17 cellular contexts compared by ENCODE assay signal in the genomic region with DNA sequence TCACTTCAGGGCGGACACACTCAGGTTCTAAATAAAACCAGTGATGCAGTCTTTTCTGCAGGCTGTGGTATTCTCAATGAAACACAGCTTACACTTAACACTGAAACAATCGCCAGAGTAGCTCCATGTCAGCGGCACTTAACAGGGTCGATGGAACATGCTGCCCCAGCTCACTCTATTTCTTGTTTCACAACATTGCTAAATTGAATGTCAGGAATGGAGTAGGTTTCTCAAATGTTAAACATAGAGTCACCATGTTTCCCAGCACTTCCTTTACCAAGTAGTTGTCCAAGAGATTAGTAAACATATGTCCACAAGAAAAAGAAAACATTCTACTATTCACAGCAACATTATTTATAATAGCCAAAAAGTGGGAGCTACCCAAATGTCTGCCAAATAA.
DNase-seq lines count a peak whose midpoint lies in the region; ATAC-seq and TF ChIP-seq lines count a peak whose summit lies in the region.
"Had no signal": no experiment of that assay in that cellular context is flagged by ENCODE, and none has a peak within 500 bp of the region (broad histone marks: within the 10 kb centered on the region; RNA-seq: fewer than 3 reads in every experiment).

No MANE protein-coding gene starts in this region.

- no peaks in the 10 kb centered on the region for H3K36me3 ChIP-seq in IMR-90 (ENCODE audit: control insufficient read depth, insufficient read depth, low read length)
- H3K36me3 ChIP-seq in fibroblast of lung (ENCODE audit: control insufficient read depth, insufficient read depth, low read length), result no peaks in the 10 kb centered on the region
- no peaks in the 10 kb centered on the region for H3K36me3 ChIP-seq in psoas muscle (ENCODE audit: insufficient read depth in 1 of 2, low read depth in 1 of 2)
- H3K36me3 ChIP-seq: BLaER1, HAP-1 had no signal

- no peak overlapping the region for H2AK9ac ChIP-seq in IMR-90 (replicated peaks; ENCODE audit: low read depth, low read length, poor library complexity)

- no peak overlapping the region for H3K4me3 ChIP-seq in IMR-90 (ENCODE audit: insufficient read depth, low read depth, low read length)
- no peak overlapping the region for H3K4me3 ChIP-seq in fibroblast of lung (replicated peaks in 1 of 4; ENCODE audit: control extremely low read depth in 1 of 4, insufficient read depth in 1 of 4, low read depth in 3 of 4, low read length in 4 of 4)
- H3K4me3 ChIP-seq in psoas muscle, result no peak overlapping the region
- H3K4me3 ChIP-seq: BLaER1, GM12878, HAP-1 had no signal

- H3K79me1 ChIP-seq in IMR-90 (ENCODE audit: low read depth in 1 of 2, low read length in 2 of 2), result no peaks in the 10 kb centered on the region

- peak overlapping the region; percentile 18 for H2BK5ac ChIP-seq in IMR-90 (ENCODE audit: low read depth, low read length, poor library complexity, severe bottlenecking)

- H3K18ac ChIP-seq in IMR-90 (ENCODE audit: low read depth, low read length), result no peak overlapping the region

- H3K9me3 ChIP-seq in IMR-90 (ENCODE audit: control insufficient read depth, insufficient read depth, low read length) (peaks cover 2% of the 10 kb centered on the region; the same call in 1 of the 2 replicates), fibroblast of lung (ENCODE audit: control insufficient read depth, insufficient read depth, low read depth, low read length) (no peaks in the 10 kb centered on the region), psoas muscle (no peaks in the 10 kb centered on the region)
- H3K9me3 ChIP-seq: BLaER1, HAP-1 had no signal

- ATAC-seq in IMR-90 (ENCODE audit: low read depth) (peak; percentile 67), GM21381 (IDR thresholded peaks at IDR 0.05; ENCODE audit: unreplicated experiment) (no peak), psoas muscle (no peak)
- ATAC-seq: GM12878 had no signal

- in situ Hi-C loops in IMR-90 (cut with MboI; ENCODE audit: low sequenced_read_pairs), result no loop called here

- DNase-seq in AG08396 (ENCODE audit: low spot score) (peak; percentile 5), IMR-90 (peak; percentile 23), fibroblast of lung (ENCODE audit: low read depth in 2 of 2) (peak in 1 of 2 donors; percentile 65), NCI-H2196 treated with DMSO at 0.1 percent for 48 hours (lab: John Stamatoyannopoulos, UW; ENCODE audit: unreplicated experiment) (no peak), psoas muscle (no peak)
- DNase-seq: CD4-positive, alpha-beta T cell; CD8-positive, alpha-beta memory T cell; DMS 273 treated with DMSO at 0.1 percent for 48 hours; DMS79; EL; GDM1; GOT3; HFFc6 had no signal

- H3K9ac ChIP-seq in IMR-90 (ENCODE audit: low read depth, low read length) (no peak overlapping the region), fibroblast of lung (ENCODE audit: insufficient read depth, low read length) (no peak overlapping the region)
- H3K9ac ChIP-seq: BLaER1 had no signal

- H3K14ac ChIP-seq in IMR-90 (replicated peaks; ENCODE audit: low read depth, low read length), result no peak overlapping the region

- TF ChIP-seq CTCF in IMR-90 (conservative IDR thresholded peaks at IDR 0.05; ENCODE audit: low read depth, low read length), result no peak
- no peak for TF ChIP-seq CTCF in fibroblast of lung (conservative IDR thresholded peaks at IDR 0.05 in 1 of 2, IDR thresholded peaks at IDR 0.05 in 1 of 2; ENCODE audit: low read depth in 1 of 2, low read length in 2 of 2)
- no peak for TF ChIP-seq CTCF in psoas muscle (IDR thresholded peaks at IDR 0.05)

- H3K4me1 ChIP-seq in IMR-90 (ENCODE audit: control insufficient read depth, insufficient read depth, low read length) (0 out of 2 replicates have a peak, but pooled peaks cover 2% of the 10 kb centered on the region), fibroblast of lung (ENCODE audit: control insufficient read depth, extremely low read depth, insufficient read depth, low read length) (peaks cover 3% of the 10 kb centered on the region), psoas muscle (no peaks in the 10 kb centered on the region)
- H3K4me1 ChIP-seq: BLaER1, HAP-1 had no signal

- H3K27me3 ChIP-seq in IMR-90 (ENCODE audit: control insufficient read depth, insufficient read depth, low read length), result no peaks in the 10 kb centered on the region
- no peaks in the 10 kb centered on the region for H3K27me3 ChIP-seq in fibroblast of lung (ENCODE audit: control insufficient read depth, insufficient read depth, low read length)
- no peaks in the 10 kb centered on the region for H3K27me3 ChIP-seq in psoas muscle (ENCODE audit: insufficient read depth in 3 of 3, low read length in 2 of 3)
- H3K27me3 ChIP-seq: BLaER1 had no signal

- no peak overlapping the region for H3K4ac ChIP-seq in IMR-90 (ENCODE audit: low read depth, low read length)

- H2BK20ac ChIP-seq in IMR-90 (ENCODE audit: low read depth, low read length), result peak overlapping the region; percentile 17; the same call in 1 of the 2 replicates

- H3K4me2 ChIP-seq in IMR-90 (ENCODE audit: low read depth, low read length) (peak overlapping the region; percentile 47), fibroblast of lung (ENCODE audit: extremely low read depth, insufficient read depth, low read length) (peak overlapping the region; percentile 7)
- H3K4me2 ChIP-seq: BLaER1 had no signal

- WGBS in IMR-90 (ENCODE audit: extremely low coverage in 2 of 2, insufficient read length in 1 of 2), 2 experiments, result 80% methylated on average over 1 of the region's 4 CpGs; no CpG with 5 or more reads in 1 of the 2 experiments
- WGBS in psoas muscle, 3 donors, result 82 to 92% (median 85%) methylated on average over 4 of the region's 4 CpGs

- H3K79me2 ChIP-seq in fibroblast of lung (ENCODE audit: control insufficient read depth, insufficient read depth, low read length), result no peaks in the 10 kb centered on the region

- TF ChIP-seq RAD21 in IMR-90 (IDR thresholded peaks at IDR 0.05; ENCODE audit: low read length), result no peak

- peak overlapping the region; percentile 22; the same call in 1 of the 2 replicates for H3K23ac ChIP-seq in IMR-90 (ENCODE audit: low read depth, low read length)

- H2BK15ac ChIP-seq in IMR-90 (ENCODE audit: low read depth, low read length), result no peak overlapping the region

- no peak overlapping the region; the same call in 1 of the 2 replicates for H3K27ac ChIP-seq in IMR-90 (ENCODE audit: insufficient read depth, low read length)
- no peak overlapping the region for H3K27ac ChIP-seq in fibroblast of lung (ENCODE audit: insufficient read depth, low read length)
- H3K27ac ChIP-seq in psoas muscle, result no peak overlapping the region
- H3K27ac ChIP-seq: BLaER1 had no signal

- TF ChIP-seq POLR2A in IMR-90 (IDR thresholded peaks at IDR 0.05; ENCODE audit: low read depth, low read length), result no peak

- CTCF ChIA-PET in IMR-90 (lab: Yijun Ruan, JAX), result interaction anchor here (0.6 kb wide), 1 partner anchor 51 kb away, joined by 4 read pairs; no protein-coding TSS in a partner anchor

- dilution Hi-C loops in IMR-90 (cut with HindIII; ENCODE audit: low sequenced_read_pairs, unreplicated experiment), result no loop called here

- POLR2A ChIA-PET in IMR-90 (lab: Charles Lee; ENCODE audit: unreplicated experiment), result no interaction called here

- peak overlapping the region in 1 of 2 experiments; percentile 24; a peak in 1 of 4 replicates for H4K8ac ChIP-seq in IMR-90 (ENCODE audit: low read depth in 2 of 2, low read length in 2 of 2)

- intact Hi-C loops in IMR-90 (cut with micrococcal nuclease), result no loop called here
- intact Hi-C loops in psoas muscle (cut with DNase I), result no loop called here

- H2BK120ac ChIP-seq in IMR-90 (ENCODE audit: low read depth, low read length), result peak overlapping the region; percentile 54

- peak overlapping the region; percentile 3; the same call in 1 of the 2 replicates for H4K91ac ChIP-seq in IMR-90 (ENCODE audit: insufficient read depth, low read depth, low read length)

- H2AK5ac ChIP-seq in IMR-90 (ENCODE audit: low read depth, low read length), result no peak overlapping the region

- H2AFZ ChIP-seq in IMR-90 (replicated peaks; ENCODE audit: low read length, poor library complexity) (peak overlapping the region; percentile 73), fibroblast of lung (ENCODE audit: low read length) (peak overlapping the region; percentile 4)

- H4K5ac ChIP-seq in IMR-90 (ENCODE audit: low read depth, low read length), result no peak overlapping the region

- no peaks in the 10 kb centered on the region for H4K20me1 ChIP-seq in IMR-90 (ENCODE audit: insufficient read depth, low read length)
- H4K20me1 ChIP-seq in fibroblast of lung (ENCODE audit: control insufficient read depth, extremely low read depth, insufficient read depth, low read length), result no peaks in the 10 kb centered on the region
- H4K20me1 ChIP-seq: BLaER1 had no signal

- no TSS peak for BruUV-seq in IMR-90 (replicated peaks; lab: Mats Ljungman, UMichigan)

- H3K9me1 ChIP-seq in IMR-90 (ENCODE audit: insufficient read depth, low read length), result no peaks in the 10 kb centered on the region

- H3K56ac ChIP-seq in IMR-90 (ENCODE audit: extremely low read depth, insufficient read depth, low read length), result no peak overlapping the region

TF ChIP-seq in IMR-90, 13 proteins besides CTCF, POLR2A, EP300 and RAD21 (continues in another document):
- no peak for TF ChIP-seq RFX5 (IDR thresholded peaks at IDR 0.05; ENCODE audit: low read depth, low read length)
- TF ChIP-seq MAZ (IDR thresholded peaks at IDR 0.05; ENCODE audit: borderline replicate concordance, low read depth, low read length), result no peak
- no peak for TF ChIP-seq BHLHE40 (IDR thresholded peaks at IDR 0.05; ENCODE audit: low read depth, low read length)
- TF ChIP-seq MAFK (IDR thresholded peaks at IDR 0.05; ENCODE audit: low read depth, low read length), result no peak
- no peak for TF ChIP-seq RCOR1 (IDR thresholded peaks at IDR 0.05; ENCODE audit: insufficient replicate concordance, low read length)
- TF ChIP-seq CEBPB (IDR thresholded peaks at IDR 0.05; ENCODE audit: low read depth, low read length), result no peak
- TF ChIP-seq SMC3 (IDR thresholded peaks at IDR 0.05; ENCODE audit: low read depth, low read length), result no peak
- TF ChIP-seq, protein P1, sequence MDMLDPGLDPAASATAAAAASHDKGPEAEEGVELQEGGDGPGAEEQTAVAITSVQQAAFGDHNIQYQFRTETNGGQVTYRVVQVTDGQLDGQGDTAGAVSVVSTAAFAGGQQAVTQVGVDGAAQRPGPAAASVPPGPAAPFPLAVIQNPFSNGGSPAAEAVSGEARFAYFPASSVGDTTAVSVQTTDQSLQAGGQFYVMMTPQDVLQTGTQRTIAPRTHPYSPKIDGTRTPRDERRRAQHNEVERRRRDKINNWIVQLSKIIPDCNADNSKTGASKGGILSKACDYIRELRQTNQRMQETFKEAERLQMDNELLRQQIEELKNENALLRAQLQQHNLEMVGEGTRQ (IDR thresholded peaks at IDR 0.05; ENCODE audit: low read depth, low read length), result no peak
- TF ChIP-seq MXI1 (IDR thresholded peaks at IDR 0.05; ENCODE audit: borderline replicate concordance, low read depth, low read length), result no peak
- TF ChIP-seq CHD1 (IDR thresholded peaks at IDR 0.05; ENCODE audit: low read depth, low read length), result no peak

Comparison
In these comparisons a context has a peak if more than half of its experiments do, and no peak if none do; other contexts are left out.
1. DNase-seq: peak in AG08396 (single experiment) and IMR-90 (single experiment); none in NCI-H2196 treated with DMSO at 0.1 percent for 48 hours (single experiment) and psoas muscle (0 of 2).